ENCODE assay signal across 11 cellular contexts in genomic region chr3:4850928-4851265, GRCh38.
DNase-seq lines count a peak whose midpoint lies in the region; ATAC-seq and TF ChIP-seq lines count a peak whose summit lies in the region.
"Had no signal": no experiment of that assay in that cellular context is flagged by ENCODE, and none has a peak within 500 bp of the region (broad histone marks: within the 10 kb centered on the region; RNA-seq: fewer than 3 reads in every experiment).

No MANE protein-coding gene starts in this region.

- H3K27me3 Mint-ChIP-seq in activated CD8-positive, alpha-beta memory T cell treated with anti-CD3 and anti-CD28 coated beads, Interleukin-2, amount 10 ng/mL, durations not matched to agents 7 days and 5 days: no peaks in the 10 kb centered on the region

- H3K4me1 ChIP-seq in PC-9 (replicated peaks; ENCODE audit: insufficient read depth): peaks cover 14% of the 10 kb centered on the region

- peaks cover 3% of the 10 kb centered on the region for H3K9me3 Mint-ChIP-seq in activated CD8-positive, alpha-beta memory T cell treated with anti-CD3 and anti-CD28 coated beads, Interleukin-2, amount 10 ng/mL, durations not matched to agents 7 days and 5 days (ENCODE audit: low read depth)
- no peaks in the 10 kb centered on the region for H3K9me3 Mint-ChIP-seq in stimulated activated effector memory CD8-positive, alpha-beta T cell treated with anti-CD3 and anti-CD28 coated beads, Interleukin-12 subunit alpha, Interleukin-12 subunit beta, amount 100 ng/mL, for 72 hours

- no peak overlapping the region for H3K4me2 ChIP-seq in PC-9

- H2AFZ ChIP-seq in PC-9: no peak overlapping the region

- peak overlapping the region; percentile 34 for H3K4me3 Mint-ChIP-seq in activated CD8-positive, alpha-beta memory T cell treated with anti-CD3 and anti-CD28 coated beads, Interleukin-2, amount 10 ng/mL, durations not matched to agents 7 days and 5 days
- peak overlapping the region; percentile 54 for H3K4me3 Mint-ChIP-seq in stimulated activated effector memory CD8-positive, alpha-beta T cell treated with anti-CD3 and anti-CD28 coated beads, Interleukin-12 subunit alpha, Interleukin-12 subunit beta, amount 100 ng/mL, for 72 hours

- H3F3A ChIP-seq in PC-9 (ENCODE audit: insufficient read depth, low read depth): no peaks in the 10 kb centered on the region; the same call in 1 of the 2 replicates

- peak; percentile 65 for ATAC-seq in activated CD8-positive, alpha-beta memory T cell treated with anti-CD3 and anti-CD28 coated beads, Interleukin-2, amount 10 ng/mL, durations not matched to agents 7 days and 5 days
- peak; percentile 62 for ATAC-seq in HG02642 (IDR thresholded peaks at IDR 0.05; ENCODE audit: poor library complexity, unreplicated experiment)
- ATAC-seq in HG03575 (IDR thresholded peaks at IDR 0.05; ENCODE audit: extremely low read depth, insufficient number of reproducible peaks, low FRiP score, unreplicated experiment): peak; percentile 35
- ATAC-seq in stimulated activated effector memory CD8-positive, alpha-beta T cell treated with anti-CD3 and anti-CD28 coated beads, Interleukin-12 subunit alpha, Interleukin-12 subunit beta, amount 100 ng/mL, for 72 hours: peak; percentile 86
- ATAC-seq: K562 had no signal

- no peaks in the 10 kb centered on the region for H3K36me3 ChIP-seq in PC-9 (ENCODE audit: low read depth)
- H3K36me3 ChIP-seq: right atrium auricular region, stomach had no signal

- TF ChIP-seq CTCF in PC-9 (conservative IDR thresholded peaks at IDR 0.05): no peak

- CTCF ChIA-PET in activated CD8-positive, alpha-beta memory T cell treated with anti-CD3 and anti-CD28 coated beads, Interleukin-2, amount 10 ng/mL, durations not matched to agents 7 days and 5 days (lab: Charles Lee): interaction anchor here (0.8 to 6.0 kb wide), 10 partner anchors 10 to 176 kb away, joined by 3 to 47 read pairs (median 6); partner anchors contain the start of gene BHLHE40
- CTCF ChIA-PET in PC-9 (lab: Charles Lee): no interaction called here

- no peaks in the 10 kb centered on the region for H3K9me3 ChIP-seq in PC-9 (ENCODE audit: insufficient read depth, low read depth)
- H3K9me3 ChIP-seq: right atrium auricular region, stomach had no signal

- no TSS peak for BruUV-seq in PC-9 (replicated peaks; lab: Mats Ljungman, UMichigan)

- DNase-seq in activated CD8-positive, alpha-beta memory T cell treated with anti-CD3 and anti-CD28 coated beads, Interleukin-2, amount 10 ng/mL, durations not matched to agents 7 days and 5 days: peak; percentile 59
- no peak for DNase-seq in activated CD8-positive, alpha-beta memory T cell treated with anti-CD3 and anti-CD28 coated beads, Interleukin-2, amount 50 U/mL, for 4 hours
- no peak for DNase-seq in stimulated activated effector memory CD8-positive, alpha-beta T cell treated with anti-CD3 and anti-CD28 coated beads, Interleukin-12 subunit alpha, Interleukin-12 subunit beta, amount 100 ng/mL, for 72 hours (ENCODE audit: low spot score in 2 of 2)
- DNase-seq in UCSD-AML1 (lab: John Stamatoyannopoulos, UW; ENCODE audit: unreplicated experiment) (no peak), PC-9 (no peak)
- DNase-seq in effector CD4-positive, alpha-beta T cell: no peak
- DNase-seq: stomach had no signal

- intact Hi-C loops in PC-9 (cut with micrococcal nuclease; ENCODE audit: unreplicated experiment): no loop called here

- POLR2A ChIA-PET in PC-9 (lab: Charles Lee; ENCODE audit: unreplicated experiment): no interaction called here

- peaks cover 92% of the 10 kb centered on the region for H3K4me1 Mint-ChIP-seq in activated CD8-positive, alpha-beta memory T cell treated with anti-CD3 and anti-CD28 coated beads, Interleukin-2, amount 10 ng/mL, durations not matched to agents 7 days and 5 days
- peaks cover 86% of the 10 kb centered on the region for H3K4me1 Mint-ChIP-seq in stimulated activated effector memory CD8-positive, alpha-beta T cell treated with anti-CD3 and anti-CD28 coated beads, Interleukin-12 subunit alpha, Interleukin-12 subunit beta, amount 100 ng/mL, for 72 hours

- H3K4me3 ChIP-seq in PC-9: no peak overlapping the region
- H3K4me3 ChIP-seq: K562, right atrium auricular region, stomach had no signal

- H3K79me2 ChIP-seq in PC-9 (ENCODE audit: low read depth): no peaks in the 10 kb centered on the region

- no peaks in the 10 kb centered on the region for H4K20me1 ChIP-seq in PC-9 (ENCODE audit: insufficient read depth)

- H3K36me3 Mint-ChIP-seq in activated CD8-positive, alpha-beta memory T cell treated with anti-CD3 and anti-CD28 coated beads, Interleukin-2, amount 10 ng/mL, durations not matched to agents 7 days and 5 days: peaks cover 42% of the 10 kb centered on the region
- peaks cover 56% of the 10 kb centered on the region for H3K36me3 Mint-ChIP-seq in stimulated activated effector memory CD8-positive, alpha-beta T cell treated with anti-CD3 and anti-CD28 coated beads, Interleukin-12 subunit alpha, Interleukin-12 subunit beta, amount 100 ng/mL, for 72 hours

- no peaks in the 10 kb centered on the region for H3K27me3 ChIP-seq in PC-9 (ENCODE audit: insufficient read depth, low read depth)
- H3K27me3 ChIP-seq: right atrium auricular region, stomach had no signal

- H3K27ac Mint-ChIP-seq in activated CD8-positive, alpha-beta memory T cell treated with anti-CD3 and anti-CD28 coated beads, Interleukin-2, amount 10 ng/mL, durations not matched to agents 7 days and 5 days: peak overlapping the region; percentile 86
- peak overlapping the region; percentile 96 for H3K27ac Mint-ChIP-seq in stimulated activated effector memory CD8-positive, alpha-beta T cell treated with anti-CD3 and anti-CD28 coated beads, Interleukin-12 subunit alpha, Interleukin-12 subunit beta, amount 100 ng/mL, for 72 hours

- H3K9me2 ChIP-seq in PC-9 (ENCODE audit: insufficient read depth): no peaks in the 10 kb centered on the region; the same call in 1 of the 2 replicates

- H3K27ac ChIP-seq in PC-9: no peak overlapping the region
- H3K27ac ChIP-seq: right atrium auricular region had no signal

Comparison
In these comparisons a context has a peak if more than half of its experiments do, and no peak if none do; other contexts are left out.
1. ATAC-seq: peak in every context shown above with its lines; median percentile 86 in stimulated activated effector memory CD8-positive, alpha-beta T cell treated with anti-CD3 and anti-CD28 coated beads, Interleukin-12 subunit alpha, Interleukin-12 subunit beta, amount 100 ng/mL, for 72 hours; 65 in activated CD8-positive, alpha-beta memory T cell treated with anti-CD3 and anti-CD28 coated beads, Interleukin-2, amount 10 ng/mL, durations not matched to agents 7 days and 5 days; 62 in HG02642; 35 in HG03575.